In the genomic region with DNA sequence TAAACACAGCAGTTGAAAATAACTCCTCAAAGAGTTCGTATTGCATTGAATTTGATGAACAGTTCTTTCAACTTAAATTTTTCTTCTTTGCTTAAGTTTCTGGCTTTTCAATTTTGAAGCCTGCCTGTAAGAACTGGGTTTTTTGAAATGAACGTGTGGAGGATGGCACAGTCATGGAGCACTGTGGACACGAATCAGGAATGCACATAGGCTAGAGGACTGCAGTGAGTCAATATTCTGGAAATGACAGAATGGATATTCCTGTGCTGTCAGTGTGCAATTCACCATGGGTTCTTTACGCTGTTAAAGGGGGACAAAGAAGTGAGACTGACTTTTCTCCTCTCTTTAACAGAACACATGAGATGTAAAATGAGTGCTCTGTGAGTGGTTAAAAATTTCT, we compare ENCODE assay signal across 30 cellular contexts.
"Had no signal": no experiment of that assay in that cellular context is flagged by ENCODE, and none has a peak within 500 bp of the region (broad histone marks: within the 10 kb centered on the region; RNA-seq: fewer than 3 reads in every experiment).

No MANE protein-coding gene starts in this region.

- DNase-seq: activated B cell treated with CpG ODN at 0.5 μM for 24 hours; activated CD4-positive, alpha-beta T cell treated with anti-CD3 and anti-CD28 coated beads for 48 hours; activated CD4-positive, alpha-beta T cell treated with anti-CD3 and anti-CD28 coated beads, Interleukin-2, amount 50 U/mL, for 1 hour; activated CD4-positive, alpha-beta T cell treated with anti-CD3 and anti-CD28 coated beads, Interleukin-2, amount 50 U/mL, for 48 hours; activated CD8-positive, alpha-beta memory T cell treated with anti-CD3 and anti-CD28 coated beads for 24 hours; activated CD8-positive, alpha-beta T cell treated with anti-CD3 and anti-CD28 coated beads for 36 hours; activated effector memory CD4-positive, alpha-beta T cell treated with Interleukin-2 at 50 U/mL for 16 hours; activated gamma-delta T cell treated with Interleukin-2 at 50 U/mL for 16 hours; activated naive CD4-positive, alpha-beta T cell treated with anti-CD3 and anti-CD28 coated beads, Interleukin-2, amount 50 U/mL, for 16 hours; activated naive CD4-positive, alpha-beta T cell treated with Interleukin-2 at 50 U/mL for 16 hours; activated T-cell treated with anti-CD3 and anti-CD28 coated beads, Interleukin-2, amount 50 U/mL, for 4 hours; amygdala; aorta; body of pancreas; caudate nucleus; cortex of kidney; dermis blood vessel endothelial cell; effector CD4-positive, alpha-beta T cell; effector memory CD8-positive, alpha-beta T cell; erythroblast; foreskin keratinocyte; gastrocnemius medialis; glutamatergic neuron; heart left ventricle; T-helper 2 cell; WERI-Rb-1 had no signal

- H3K9me3 ChIP-seq: body of pancreas, esophagus muscularis mucosa, gastrocnemius medialis had no signal

- H3K4me1 ChIP-seq: body of pancreas, esophagus muscularis mucosa, foreskin keratinocyte, gastrocnemius medialis, heart left ventricle had no signal

- FAIRE-seq: colon had no signal

- H3K36me3 ChIP-seq: esophagus muscularis mucosa, gastrocnemius medialis, heart left ventricle, WERI-Rb-1 had no signal

- ATAC-seq: activated CD4-positive, CD25-positive, alpha-beta regulatory T cell treated with anti-CD3 and anti-CD28 coated beads, Interleukin-2, amount 50 U/mL, for 24 hours; activated CD8-positive, alpha-beta T cell treated with anti-CD3 and anti-CD28 coated beads for 36 hours; activated T-cell treated with anti-CD3 and anti-CD28 coated beads, Interleukin-2, amount 50 U/mL, for 4 hours; activated T-helper 17 cell treated with anti-CD3 and anti-CD28 coated beads, Interleukin-2, amount 50 U/mL, for 72 hours; body of pancreas; effector memory CD8-positive, alpha-beta T cell; foreskin keratinocyte; gastrocnemius medialis; heart left ventricle had no signal

- H3K4me3 ChIP-seq: body of pancreas, esophagus muscularis mucosa, gastrocnemius medialis, heart left ventricle had no signal

- H3K27ac ChIP-seq: body of pancreas, esophagus muscularis mucosa, foreskin keratinocyte, gastrocnemius medialis, heart left ventricle, WERI-Rb-1 had no signal

- H3K27me3 ChIP-seq: body of pancreas, esophagus muscularis mucosa, foreskin keratinocyte, gastrocnemius medialis, heart left ventricle had no signal
